ENCODE assay signal across 9 cellular contexts in the genomic region with DNA sequence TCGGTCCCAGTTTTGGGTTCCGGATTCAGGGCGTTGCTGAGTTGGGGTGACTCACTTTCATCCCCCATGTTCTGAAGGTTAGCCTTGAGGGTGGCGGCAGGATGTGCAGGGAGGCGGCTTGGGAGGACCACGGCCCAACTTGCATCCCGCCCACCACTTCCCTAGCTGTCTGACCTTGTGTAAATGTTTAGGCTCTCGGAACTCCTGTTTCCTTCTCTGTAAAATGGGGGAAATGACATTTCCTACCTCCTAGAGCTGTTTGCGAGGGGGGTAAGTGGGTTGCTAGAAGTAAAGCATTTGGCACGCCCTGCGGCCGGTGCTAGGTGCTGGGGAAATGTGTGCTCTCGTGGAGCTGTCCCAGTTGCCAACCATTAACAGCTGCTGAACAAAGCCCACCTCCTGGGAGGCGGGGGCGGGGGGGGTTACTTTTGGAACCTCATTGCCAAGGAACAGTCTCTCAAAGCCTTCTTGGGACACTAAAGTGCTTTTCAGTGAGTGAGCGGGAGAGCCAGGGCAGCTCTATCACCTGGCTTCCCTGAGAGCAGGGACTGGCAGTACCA. TPM values are rescaled to one million over a fixed set of nuclear protein-coding genes. Genes with fewer than 3 reads are reported as not detected.
DNase-seq lines count a peak whose midpoint lies in the region; ATAC-seq and TF ChIP-seq lines count a peak whose summit lies in the region.
"Had no signal": no experiment of that assay in that cellular context is flagged by ENCODE, and none has a peak within 500 bp of the region (broad histone marks: within the 10 kb centered on the region; RNA-seq: fewer than 3 reads in every experiment).

No MANE protein-coding gene starts in this region.

- no peak overlapping the region for H2AFZ ChIP-seq in neuron (ENCODE audit: low read depth, low read length)

- intact Hi-C loops in esophagus muscularis mucosa (cut with DNase I): loop anchor here (10.0 kb wide), 1 partner anchor 125 kb away; no protein-coding TSS in a partner anchor

- no peak for TF ChIP-seq CTCF in esophagus muscularis mucosa (IDR thresholded peaks at IDR 0.05)

- peaks cover 93 to 98% (median 96%) of the 10 kb centered on the region in 10 experiments for H3K4me1 ChIP-seq in BLaER1 treated with 17β-estradiol and CSF1 and Interleukin-3, amounts not matched to agents 10 nM and 100 nM
- H3K4me1 ChIP-seq in esophagus muscularis mucosa (peaks cover 59 to 82% (median 81%) of the 10 kb centered on the region in 4 donors), neuron (ENCODE audit: insufficient read depth, low read length) (peaks cover 34% of the 10 kb centered on the region)

- H3K27ac ChIP-seq in BLaER1 treated with 17β-estradiol and CSF1 and Interleukin-3, amounts not matched to agents 10 nM and 100 nM: peak overlapping the region in 7 of 11 experiments; percentile 19 to 68 (median 56); a peak in 9 of 22 replicates
- H3K27ac ChIP-seq in esophagus muscularis mucosa (replicated peaks in 1 of 4): peak overlapping the region; percentile 93 to 97 (median 96)

- TF ChIP-seq POLR2A in esophagus muscularis mucosa (IDR thresholded peaks at IDR 0.05; ENCODE audit: low read depth): no peak

- DNase-seq in UCSD-AML1 (lab: John Stamatoyannopoulos, UW; ENCODE audit: unreplicated experiment) (peak; percentile 49), esophagus muscularis mucosa (ENCODE audit: extremely low spot score) (no peak), hippocampal formation (lab: John Stamatoyannopoulos, UW) (no peak), Kasumi-1 (lab: John Stamatoyannopoulos, UW) (no peak)
- DNase-seq: NCI-H1417 treated with DMSO at 0.1 percent for 48 hours had no signal

- H3K4me2 ChIP-seq in BLaER1 treated with 17β-estradiol and CSF1 and Interleukin-3, amounts not matched to agents 10 nM and 100 nM: peak overlapping the region; percentile 80 to 98 (median 91)

- peak overlapping the region in 7 of 10 experiments; percentile 38 to 62 (median 45); a peak in 12 of 20 replicates for H3K4me3 ChIP-seq in BLaER1 treated with 17β-estradiol and CSF1 and Interleukin-3, amounts not matched to agents 10 nM and 100 nM
- H3K4me3 ChIP-seq in esophagus muscularis mucosa: peak overlapping the region; percentile 58 to 63 (median 61)
- H3K4me3 ChIP-seq in neuron (ENCODE audit: low read length): peak overlapping the region; percentile 54

- no peaks in the 10 kb centered on the region for H3K27me3 ChIP-seq in BLaER1 treated with 17β-estradiol and CSF1 and Interleukin-3, amounts not matched to agents 10 nM and 100 nM
- no peaks in the 10 kb centered on the region for H3K27me3 ChIP-seq in esophagus muscularis mucosa
- no peaks in the 10 kb centered on the region for H3K27me3 ChIP-seq in neuron (ENCODE audit: insufficient read depth, low read length)

- no peak for TF ChIP-seq EP300 in esophagus muscularis mucosa (IDR thresholded peaks at IDR 0.05)

- H3K36me3 ChIP-seq in BLaER1 treated with 17β-estradiol and CSF1 and Interleukin-3, amounts not matched to agents 10 nM and 100 nM: peaks cover 31 to 77% (median 45%) of the 10 kb centered on the region in 11 experiments
- H3K36me3 ChIP-seq in esophagus muscularis mucosa (peaks cover 34 to 44% (median 38%) of the 10 kb centered on the region in 4 donors), neuron (ENCODE audit: insufficient read depth, low read length) (peaks cover 36% of the 10 kb centered on the region)

- H3K9ac ChIP-seq in BLaER1 treated with 17β-estradiol and CSF1 and Interleukin-3, amounts not matched to agents 10 nM and 100 nM: peak overlapping the region; percentile 18 to 77 (median 44); a peak in 13 of 22 replicates

- ATAC-seq in GM19395 (IDR thresholded peaks at IDR 0.05; ENCODE audit: unreplicated experiment) (no peak), HG02571 (IDR thresholded peaks at IDR 0.05; ENCODE audit: unreplicated experiment) (no peak)

- H4K20me1 ChIP-seq in BLaER1 treated with 17β-estradiol and CSF1 and Interleukin-3, amounts not matched to agents 10 nM and 100 nM: peaks cover 66 to 99% (median 92%) of the 10 kb centered on the region in 11 experiments

- WGBS in esophagus muscularis mucosa: 48% methylated on average over 5 of the region's 16 CpGs

- H3K9me3 ChIP-seq in BLaER1 treated with 17β-estradiol and CSF1 and Interleukin-3, amounts not matched to agents 10 nM and 100 nM (replicated peaks in 1 of 11): no peaks in the 10 kb centered on the region
- H3K9me3 ChIP-seq in esophagus muscularis mucosa (no peaks in the 10 kb centered on the region), neuron (ENCODE audit: low read length) (no peaks in the 10 kb centered on the region)

RNA-seq across cellular contexts. Expression of a gene that starts 27.5 kb away (rescaled TPM):
- 10 to 100 TPM; 58.0 to 72.7 (median 60.5) TPM for total RNA-seq in esophagus muscularis mucosa

RNA-seq across cellular contexts. Expression of a gene that starts 32.0 kb away (rescaled TPM):
- total RNA-seq in esophagus muscularis mucosa: 100 to 1,000 TPM in 1 of 4 donors, 10 to 100 TPM in 3; 14.5 to 140 (median 21.3) TPM

RNA-seq across cellular contexts. Expression of a gene that starts 32.9 kb away (rescaled TPM):
- 10 to 100 TPM in 2 of 4 donors, 1 to 10 TPM in 2; 5.4 to 12.0 (median 9.7) TPM for total RNA-seq in esophagus muscularis mucosa

RNA-seq across cellular contexts. Expression of a gene that starts 49.2 kb away (rescaled TPM):
- 1 to 10 TPM in 1 of 4 donors, under 1 TPM in 1, not detected in 2; 0.83 to 6.2 TPM for total RNA-seq in esophagus muscularis mucosa
